Comparison of ENCODE assay signal across 24 cellular contexts in the genomic region with DNA sequence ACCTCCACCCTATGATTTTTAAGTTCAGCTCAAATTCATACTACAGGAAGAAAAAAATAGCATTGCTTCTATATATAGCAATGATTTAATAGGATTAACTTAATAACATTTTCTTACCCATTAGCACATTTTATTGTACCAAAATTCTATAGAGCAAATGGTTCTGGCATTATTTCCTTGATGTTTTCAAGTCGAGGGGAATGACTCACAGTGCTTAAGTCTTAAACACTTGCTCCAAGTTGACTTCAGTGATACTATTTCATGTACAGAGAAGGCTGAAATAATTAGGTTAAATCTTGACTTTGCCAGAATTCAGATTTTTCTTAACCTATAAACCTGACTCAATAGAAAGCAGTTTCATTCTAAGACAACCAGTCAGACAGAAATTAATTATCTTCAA.
"Had no signal": no experiment of that assay in that cellular context is flagged by ENCODE, and none has a peak within 500 bp of the region (broad histone marks: within the 10 kb centered on the region; RNA-seq: fewer than 3 reads in every experiment).

No MANE protein-coding gene starts in this region.

- H3K4me1 ChIP-seq: stomach, suprapubic skin, testis, tibial artery, tibial nerve, transverse colon, upper lobe of left lung, upper lobe of right lung, uterus, vagina had no signal

- H3K36me3 ChIP-seq: stomach, suprapubic skin, thoracic aorta, thyroid gland, tibial artery, tibial nerve, transverse colon, upper lobe of left lung, upper lobe of right lung, uterus, vagina had no signal

- H3K4me3 ChIP-seq: stomach, suprapubic skin, testis, thoracic aorta, thyroid gland, tibial artery, tibial nerve, transverse colon, upper lobe of left lung, upper lobe of right lung, uterus, vagina had no signal

- H3K9me3 ChIP-seq: stomach, suprapubic skin, testis, thoracic aorta, thyroid gland, tibial artery, tibial nerve, transverse colon, upper lobe of left lung, upper lobe of right lung, uterus, vagina had no signal

- H3K27me3 ChIP-seq: stomach, suprapubic skin, testis, thyroid gland, tibial artery, tibial nerve, transverse colon, upper lobe of left lung, upper lobe of right lung, uterus, vagina had no signal

- DNase-seq: stimulated activated CD4-positive, alpha-beta T cell treated with anti-CD3 and anti-CD28 coated beads, Interleukin-2, amount 100 ng/mL, for 48 hours; stimulated activated CD4-positive, alpha-beta T cell treated with anti-CD3 and anti-CD28 coated beads, Interleukin-4, amount 100 ng/mL, for 1 hour; stimulated activated CD4-positive, alpha-beta T cell treated with anti-CD3 and anti-CD28 coated beads, Interleukin-4, amount 100 ng/mL, for 24 hours; stimulated activated CD4-positive, alpha-beta T cell treated with anti-CD3 and anti-CD28 coated beads, Interleukin-4, amount 100 ng/mL, for 4 hours; stimulated activated CD8-positive, alpha-beta memory T cell treated with anti-CD3 and anti-CD28 coated beads, Interleukin-4, amount 100 ng/mL, for 48 hours; stimulated activated naive B cell treated with anti-CD40 and anti-IgM and Interleukin-4, amounts not matched to agents 10 μg/mL and 1 μg/mL and 100 μg/mL, for 72 hours; stimulated activated naive CD4-positive, alpha-beta T cell; stimulated activated naive CD4-positive, alpha-beta T cell treated with Interleukin-2 at 50 U/mL for 16 hours; stimulated activated naive CD8-positive, alpha-beta T cell treated with anti-CD3 and anti-CD28 coated beads, Interleukin-15, amount 100 ng/mL, for 72 hours; stimulated activated naive CD8-positive, alpha-beta T cell treated with anti-CD3 and anti-CD28 coated beads, Interleukin-15, Interleukin-2, amounts not matched to agents 100 U/mL and 50 U/mL, for 24 hours; stomach; substantia nigra; testis; thyroid gland; tibial artery; transverse colon; trophoblast cell; upper lobe of left lung; upper lobe of right lung; uterus had no signal

- H3K27ac ChIP-seq: stomach, suprapubic skin, testis, thoracic aorta, thyroid gland, tibial artery, tibial nerve, transverse colon, upper lobe of left lung, upper lobe of right lung, uterus, vagina had no signal
